Comparison of ENCODE assay signal across 19 cellular contexts in the genomic region with DNA sequence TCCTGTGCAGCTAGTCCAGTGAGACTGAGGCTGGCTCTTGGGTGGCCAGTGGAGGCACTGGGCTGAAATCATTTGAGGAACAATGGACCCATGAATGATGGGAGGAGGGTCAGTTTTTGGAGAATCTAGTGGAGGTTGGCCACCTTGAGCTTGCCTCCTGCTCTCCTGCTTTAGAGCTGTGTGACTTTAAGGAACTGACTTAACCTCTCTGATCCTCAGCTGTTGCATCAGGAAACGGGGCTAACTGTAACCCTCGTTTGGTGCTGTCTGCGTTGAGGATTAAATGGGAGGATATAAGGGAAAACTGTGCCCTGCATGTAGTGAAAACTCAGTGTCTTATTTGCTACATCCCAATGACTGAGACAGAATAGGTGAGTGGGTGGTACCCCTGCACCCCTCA.
DNase-seq lines count a peak whose midpoint lies in the region; ATAC-seq, FAIRE-seq and TF ChIP-seq lines count a peak whose summit lies in the region.
"Had no signal": no experiment of that assay in that cellular context is flagged by ENCODE, and none has a peak within 500 bp of the region (broad histone marks: within the 10 kb centered on the region; RNA-seq: fewer than 3 reads in every experiment).

No MANE protein-coding gene starts in this region.

- peaks cover 56% of the 10 kb centered on the region for H3K4me1 Mint-ChIP-seq in glutamatergic neuron (ENCODE audit: low read depth, unreplicated experiment)
- no peaks in the 10 kb centered on the region for H3K4me1 Mint-ChIP-seq in activated CD4-positive, alpha-beta T cell treated with anti-CD3 and anti-CD28 coated beads for 36 hours

- peaks cover 39% of the 10 kb centered on the region for H3K27me3 Mint-ChIP-seq in glutamatergic neuron (ENCODE audit: unreplicated experiment)
- H3K27me3 Mint-ChIP-seq in activated CD4-positive, alpha-beta T cell treated with anti-CD3 and anti-CD28 coated beads for 36 hours: no peaks in the 10 kb centered on the region

- H3K4me3 Mint-ChIP-seq in glutamatergic neuron (ENCODE audit: unreplicated experiment): no peak overlapping the region
- H3K4me3 Mint-ChIP-seq in activated CD4-positive, alpha-beta T cell treated with anti-CD3 and anti-CD28 coated beads for 36 hours: no peak overlapping the region
- H3K4me3 Mint-ChIP-seq: CD14-positive monocyte; CD8-positive, alpha-beta T cell had no signal

- H3K9ac ChIP-seq in HepG2 (ENCODE audit: insufficient read depth, low read depth, low read length): no peak overlapping the region
- H3K9ac ChIP-seq in K562 (ENCODE audit: insufficient read depth in 1 of 2, low read depth in 2 of 2, low read length in 2 of 2): no peak overlapping the region
- H3K9ac ChIP-seq: BLaER1, GM23248 had no signal

- H3K4me3 ChIP-seq in HepG2 (replicated peaks in 1 of 3; ENCODE audit: insufficient read depth in 1 of 3, low read depth in 2 of 3, low read length in 3 of 3): no peak overlapping the region
- H3K4me3 ChIP-seq in right lobe of liver: no peak overlapping the region
- no peak overlapping the region for H3K4me3 ChIP-seq in K562
- H3K4me3 ChIP-seq: BLaER1, GM12878, GM23248 had no signal

- H3K36me3 ChIP-seq in HepG2 (replicated peaks in 1 of 2; ENCODE audit: control insufficient read depth in 1 of 2, insufficient read depth in 2 of 2, low read length in 2 of 2) (peaks cover 38 to 92% of the 10 kb centered on the region in 2 experiments), right lobe of liver (peaks cover 0 to 5% (median under 1%) of the 10 kb centered on the region in 4 donors), K562 (ENCODE audit: control insufficient read depth, insufficient read depth, low read length) (peaks cover 14% of the 10 kb centered on the region; the same call in 2 of the 3 replicates)

- CTCF ChIA-PET in HepG2 (lab: Yijun Ruan, JAX; ENCODE audit: low intra/inter-chr PET ratio, low total read pairs): no interaction called here
- CTCF ChIA-PET in K562 (lab: Yijun Ruan, JAX; ENCODE audit: low intra/inter-chr PET ratio): no interaction called here
- CTCF ChIA-PET in activated CD4-positive, alpha-beta T cell treated with anti-CD3 and anti-CD28 coated beads for 36 hours (lab: Charles Lee): interaction anchor here (0.6 kb wide), 1 partner anchor 20 kb away, joined by 5 read pairs; no protein-coding TSS in a partner anchor

- H4K20me1 ChIP-seq in HepG2 (ENCODE audit: insufficient read depth, low read length): peaks cover 13% of the 10 kb centered on the region; the same call in 1 of the 2 replicates
- peaks cover 5% of the 10 kb centered on the region for H4K20me1 ChIP-seq in K562 (replicated peaks; ENCODE audit: control insufficient read depth, insufficient read depth, low read length)

- no peak for TF ChIP-seq RAD21 in HepG2 (CRISPR knock-in tag; IDR thresholded peaks at IDR 0.05)
- TF ChIP-seq RAD21 in K562 (CRISPR knock-in tag; conservative IDR thresholded peaks at IDR 0.05 in 1 of 2, IDR thresholded peaks at IDR 0.05 in 1 of 2): no peak

- H3K36me3 Mint-ChIP-seq in glutamatergic neuron (ENCODE audit: unreplicated experiment): no peaks in the 10 kb centered on the region
- no peaks in the 10 kb centered on the region for H3K36me3 Mint-ChIP-seq in activated CD4-positive, alpha-beta T cell treated with anti-CD3 and anti-CD28 coated beads for 36 hours (ENCODE audit: low read depth)
- H3K36me3 Mint-ChIP-seq: CD8-positive, alpha-beta T cell had no signal

- intact Hi-C loops in HepG2 (cut with micrococcal nuclease; ENCODE audit: unreplicated experiment): no loop called here
- intact Hi-C loops in right lobe of liver (cut with DNase I): no loop called here
- intact Hi-C loops in K562 (cut with micrococcal nuclease): no loop called here
- intact Hi-C loops in activated CD4-positive, alpha-beta T cell treated with anti-CD3 and anti-CD28 coated beads for 36 hours (cut with DNase I, micrococcal nuclease): no loop called here

- ATAC-seq in HepG2 (no peak), right lobe of liver (no peak), K562 (no peak)
- no peak for ATAC-seq in activated CD4-positive, alpha-beta T cell treated with anti-CD3 and anti-CD28 coated beads for 36 hours
- ATAC-seq: CD8-positive, alpha-beta T cell; GM12878 had no signal

- in situ Hi-C loops in HepG2 (cut with HindIII; ENCODE audit: extremely low pct_ligation_motif_present, low pct_unique_long_range_greater_than_20kb) (no loop called here), K562 (cut with MboI) (no loop called here)

- POLR2A ChIA-PET in HepG2 (lab: Yijun Ruan, JAX): no interaction called here
- POLR2A ChIA-PET in K562 (lab: Yijun Ruan, JAX): no interaction called here
- POLR2A ChIA-PET in activated CD4-positive, alpha-beta T cell treated with anti-CD3 and anti-CD28 coated beads for 36 hours (lab: Charles Lee): no interaction called here

- no peak for DNase-seq in HepG2 (ENCODE audit: low spot score)
- DNase-seq in right lobe of liver: no peak
- DNase-seq in K562 (ENCODE audit: extremely low read depth in 1 of 4, low spot score in 3 of 4): no peak
- DNase-seq in glutamatergic neuron: no peak
- no peak for DNase-seq in NCI-H2227 treated with DMSO at 0.1 percent for 48 hours (lab: John Stamatoyannopoulos, UW)
- DNase-seq in activated CD4-positive, alpha-beta T cell treated with anti-CD3 and anti-CD28 coated beads for 36 hours: no peak
- no peak for DNase-seq in stimulated activated CD4-positive, alpha-beta T cell treated with anti-CD3 and anti-CD28 coated beads, Interleukin-4, amount 100 ng/mL, for 24 hours
- DNase-seq in GF-D8 (lab: John Stamatoyannopoulos, UW): no peak
- DNase-seq: Calu3; CD8-positive, alpha-beta T cell; DMS79 treated with DMSO at 0.1 percent for 48 hours; GM23248; HCEC 1CT had no signal

- TF ChIP-seq POLR2A in HepG2 (IDR thresholded peaks at IDR 0.05; ENCODE audit: insufficient read depth in 1 of 2, low read depth in 2 of 2, low read length in 2 of 2): no peak
- no peak for TF ChIP-seq POLR2A in right lobe of liver (IDR thresholded peaks at IDR 0.05)
- no peak for TF ChIP-seq POLR2A in K562 (conservative IDR thresholded peaks at IDR 0.05)

- H3K9me3 Mint-ChIP-seq in glutamatergic neuron (ENCODE audit: unreplicated experiment): peaks cover 35% of the 10 kb centered on the region
- no peaks in the 10 kb centered on the region for H3K9me3 Mint-ChIP-seq in activated CD4-positive, alpha-beta T cell treated with anti-CD3 and anti-CD28 coated beads for 36 hours (ENCODE audit: low read depth)
- H3K9me3 Mint-ChIP-seq: CD8-positive, alpha-beta T cell had no signal

- H3K27me3 ChIP-seq in HepG2 (ENCODE audit: control insufficient read depth in 1 of 2, insufficient read depth in 2 of 2, low read length in 2 of 2): no peaks in the 10 kb centered on the region
- no peaks in the 10 kb centered on the region for H3K27me3 ChIP-seq in right lobe of liver
- H3K27me3 ChIP-seq in K562 (ENCODE audit: control insufficient read depth in 2 of 2, insufficient read depth in 2 of 2, low read length in 2 of 2): no peaks in the 10 kb centered on the region
- H3K27me3 ChIP-seq: BLaER1 had no signal

- BruUV-seq in HepG2 (replicated peaks; lab: Mats Ljungman, UMichigan): no TSS peak
- BruUV-seq in K562 (replicated peaks; lab: Mats Ljungman, UMichigan): no TSS peak

- no peak overlapping the region for H3K27ac ChIP-seq in HepG2 (ENCODE audit: extremely low read length, insufficient read depth, low read length)
- H3K27ac ChIP-seq in right lobe of liver: no peak overlapping the region
- no peak overlapping the region for H3K27ac ChIP-seq in K562 (ENCODE audit: extremely low read depth, low read depth, low read length)
- H3K27ac ChIP-seq: 22Rv1, BLaER1, GM23248 had no signal

- peak overlapping the region; percentile 65 for H3K27ac Mint-ChIP-seq in glutamatergic neuron (ENCODE audit: unreplicated experiment)
- no peak overlapping the region for H3K27ac Mint-ChIP-seq in activated CD4-positive, alpha-beta T cell treated with anti-CD3 and anti-CD28 coated beads for 36 hours
- H3K27ac Mint-ChIP-seq: CD8-positive, alpha-beta T cell had no signal

- no peak for TF ChIP-seq CTCF in HepG2 (CRISPR knock-in tag; IDR thresholded peaks at IDR 0.05)
- TF ChIP-seq CTCF in right lobe of liver (IDR thresholded peaks at IDR 0.05): no peak
- no peak for TF ChIP-seq CTCF in K562 (IDR thresholded peaks at IDR 0.05 in 2 of 3, conservative IDR thresholded peaks at IDR 0.05 in 1 of 3; ENCODE audit: insufficient read depth in 2 of 3, low read depth in 1 of 3, low read length in 3 of 3)
- TF ChIP-seq CTCF in glutamatergic neuron (IDR thresholded peaks at IDR 0.05; ENCODE audit: partially characterized antibody, unreplicated experiment): no peak

- H3K4me1 ChIP-seq in HepG2 (ENCODE audit: insufficient read depth, low read length): no peaks in the 10 kb centered on the region
- H3K4me1 ChIP-seq in right lobe of liver: no peaks in the 10 kb centered on the region
- H3K4me1 ChIP-seq in K562 (replicated peaks in 1 of 2; ENCODE audit: control insufficient read depth in 2 of 2, insufficient read depth in 2 of 2, low read length in 2 of 2): peaks cover 0 to 4% of the 10 kb centered on the region in 2 experiments; a peak in 1 of 5 replicates

- FAIRE-seq in HepG2 (lab: Jason Lieb, UNC) (no peak), K562 (lab: Jason Lieb, UNC) (no peak)
- FAIRE-seq: GM12878, GM18507, H54 had no signal

- no peaks in the 10 kb centered on the region for H3K9me3 ChIP-seq in HepG2 (ENCODE audit: low read length)
- H3K9me3 ChIP-seq in right lobe of liver: no peaks in the 10 kb centered on the region
- H3K9me3 ChIP-seq in K562 (replicated peaks; ENCODE audit: control insufficient read depth, insufficient read depth, low read depth, low read length): no peaks in the 10 kb centered on the region
- H3K9me3 ChIP-seq: BLaER1 had no signal

- no peak overlapping the region for H3K4me2 ChIP-seq in HepG2 (ENCODE audit: low read depth, low read length)
- H3K4me2 ChIP-seq in K562 (ENCODE audit: insufficient read depth, low read length): no peak overlapping the region
- H3K4me2 ChIP-seq: BLaER1 had no signal

- TF ChIP-seq EP300 in HepG2 (IDR thresholded peaks at IDR 0.05; ENCODE audit: low read depth in 2 of 2, low read length in 2 of 2) (no peak), HepG2 (CRISPR knock-in tag; IDR thresholded peaks at IDR 0.05; ENCODE audit: borderline replicate concordance) (no peak), K562 (IDR thresholded peaks at IDR 0.05; ENCODE audit: low read length) (no peak)

- H3K79me2 ChIP-seq in HepG2 (ENCODE audit: insufficient read depth, low read length): no peaks in the 10 kb centered on the region
- no peaks in the 10 kb centered on the region for H3K79me2 ChIP-seq in K562 (ENCODE audit: control insufficient read depth, insufficient read depth, low read length)

- no peak overlapping the region for H2AFZ ChIP-seq in HepG2 (ENCODE audit: low read length)
- no peak overlapping the region for H2AFZ ChIP-seq in K562 (ENCODE audit: low read depth, low read length)
- H2AFZ ChIP-seq: GM23248 had no signal

- 67% methylated on average over 3 of the region's 3 CpGs for WGBS in HepG2 (ENCODE audit: low lambda C conversion rate)
- 86% methylated on average over 3 of the region's 3 CpGs for WGBS in right lobe of liver (ENCODE audit: insufficient coverage, low coverage, low lambda C conversion rate, missing lambda C conversion rate)
- WGBS in K562 (ENCODE audit: insufficient coverage, low coverage, missing lambda C conversion rate): 42% methylated on average over 3 of the region's 3 CpGs

- no peaks in the 10 kb centered on the region for H3K9me1 ChIP-seq in K562 (ENCODE audit: control insufficient read depth, insufficient read depth, low read length)

TF ChIP-seq in K562, 482 proteins besides CTCF, POLR2A, EP300 and RAD21 (continues in another document):
- no peak for TF ChIP-seq CXXC5 (CRISPR knock-in tag; IDR thresholded peaks at IDR 0.05)
